ENCODE assay signal across 8 cellular contexts in the genomic region with DNA sequence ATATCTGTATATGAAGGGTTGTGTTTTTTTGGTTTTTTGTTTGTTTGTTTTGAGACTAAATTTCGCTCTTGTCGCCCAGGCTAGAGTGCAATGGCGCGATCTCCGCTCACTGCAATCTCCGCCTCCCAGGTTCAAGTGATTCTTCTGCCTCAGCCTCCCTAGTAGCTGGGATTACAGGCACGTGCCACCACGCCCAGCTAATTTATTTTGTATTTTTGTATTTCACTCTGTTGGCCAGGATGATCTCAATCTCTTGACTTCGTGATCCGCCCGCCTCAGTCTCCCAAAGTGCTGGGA. TPM values are rescaled to one million over a fixed set of nuclear protein-coding genes. Genes with fewer than 3 reads are reported as not detected.
A peak's percentile ranks its signal among the peaks of the same experiment; 100 is the strongest.
DNase-seq lines count a peak whose midpoint lies in the region; ATAC-seq, FAIRE-seq and TF ChIP-seq lines count a peak whose summit lies in the region.
"Not testable (repeated sequence)": the region's sequence is repeated elsewhere in the genome, so short reads cannot be mapped to it uniquely, and the experiment has no call there.

No MANE protein-coding gene starts in this region.

- not testable (repeated sequence) for ATAC-seq in activated naive CD8-positive, alpha-beta T cell treated with anti-CD3 and anti-CD28 coated beads, Interleukin-2, amount 10 ng/mL, durations not matched to agents 7 days and 5 days (ENCODE audit: low read depth)

- H3K27me3 ChIP-seq in Caco-2 (replicated peaks; ENCODE audit: control insufficient read depth, insufficient read depth, low read length); Loucy (ENCODE audit: insufficient read depth, low read length, poor library complexity, severe bottlenecking); endodermal cell (ENCODE audit: control insufficient read depth, insufficient read depth, low read length, poor library complexity, severe bottlenecking); keratinocyte (ENCODE audit: control insufficient read depth, extremely low read depth, insufficient read depth, low read length); transverse colon: not testable (repeated sequence)

- H3K27ac Mint-ChIP-seq in Caco-2 (ENCODE audit: unreplicated experiment): peak overlapping the region; percentile 90
- H3K27ac Mint-ChIP-seq in activated naive CD8-positive, alpha-beta T cell treated with anti-CD3 and anti-CD28 coated beads, Interleukin-2, amount 10 ng/mL, durations not matched to agents 7 days and 5 days: peak overlapping the region; percentile 96
- H3K27ac Mint-ChIP-seq in endodermal cell: not testable (repeated sequence)
- peak overlapping the region; percentile 99 for H3K27ac Mint-ChIP-seq in osteocyte (ENCODE audit: unreplicated experiment)

- POLR2A ChIA-PET in Caco-2 (lab: Charles Lee): not testable (repeated sequence)
- POLR2A ChIA-PET in activated naive CD8-positive, alpha-beta T cell treated with anti-CD3 and anti-CD28 coated beads, Interleukin-2, amount 10 ng/mL, durations not matched to agents 7 days and 5 days (lab: Charles Lee): interaction anchor here (0.7 to 4.6 kb wide), 3 partner anchors 45 to 713 kb away, joined by 3 to 41 read pairs (median 3); a partner anchor contains a TSS

- peak overlapping the region; percentile 79 for H3K4me2 ChIP-seq in Loucy (ENCODE audit: low read depth, low read length, poor library complexity, severe bottlenecking)
- H3K4me2 ChIP-seq in keratinocyte (ENCODE audit: control insufficient read depth, extremely low read depth, insufficient read depth, low read depth, low read length): peak overlapping the region; percentile 94

- not testable (repeated sequence) for H3K27me3 Mint-ChIP-seq in Caco-2 (ENCODE audit: insufficient read depth, unreplicated experiment); activated naive CD8-positive, alpha-beta T cell treated with anti-CD3 and anti-CD28 coated beads, Interleukin-2, amount 10 ng/mL, durations not matched to agents 7 days and 5 days; endodermal cell (ENCODE audit: insufficient read depth); osteocyte (ENCODE audit: unreplicated experiment)

- H3K9me3 ChIP-seq in Caco-2; Loucy (ENCODE audit: insufficient read depth, low read depth, low read length); endodermal cell (ENCODE audit: control insufficient read depth, low read length); keratinocyte (ENCODE audit: control insufficient read depth, low read depth, low read length); transverse colon: not testable (repeated sequence)

- H3K27ac ChIP-seq in VCaP (peak overlapping the region; percentile 90), transverse colon (peak overlapping the region; percentile 93 to 97 (median 96))
- H3K27ac ChIP-seq in endodermal cell (ENCODE audit: low read depth, low read length); keratinocyte (ENCODE audit: control insufficient read depth, insufficient read depth, low read length): not testable (repeated sequence)

- H3K4me3 Mint-ChIP-seq in Caco-2 (ENCODE audit: unreplicated experiment): peak overlapping the region; percentile 91
- peak overlapping the region; percentile 95 for H3K4me3 Mint-ChIP-seq in activated naive CD8-positive, alpha-beta T cell treated with anti-CD3 and anti-CD28 coated beads, Interleukin-2, amount 10 ng/mL, durations not matched to agents 7 days and 5 days
- H3K4me3 Mint-ChIP-seq in endodermal cell: peak overlapping the region; percentile 85
- H3K4me3 Mint-ChIP-seq in osteocyte (ENCODE audit: unreplicated experiment): peak overlapping the region; percentile 99

- H2AFZ ChIP-seq in Loucy (ENCODE audit: low read length): peak overlapping the region; percentile 90; the same call in 1 of the 2 replicates
- not testable (repeated sequence) for H2AFZ ChIP-seq in keratinocyte (ENCODE audit: control insufficient read depth, low read length)

- H3F3A ChIP-seq in Loucy (ENCODE audit: low read depth): not testable (repeated sequence)

- TF ChIP-seq CTCF in Caco-2 (IDR thresholded peaks at IDR 0.05; ENCODE audit: insufficient read depth in 1 of 2, low read depth in 1 of 2, low read length in 1 of 2, severe bottlenecking in 1 of 2, unreplicated experiment in 1 of 2); Loucy (conservative IDR thresholded peaks at IDR 0.05; ENCODE audit: low read length); VCaP (conservative IDR thresholded peaks at IDR 0.05); endodermal cell (conservative IDR thresholded peaks at IDR 0.05); keratinocyte (optimal IDR thresholded peaks at IDR 0.05 in 1 of 3, IDR thresholded peaks at IDR 0.05 in 1 of 3, conservative IDR thresholded peaks at IDR 0.05 in 1 of 3; ENCODE audit: extremely low read depth in 1 of 3, insufficient read depth in 2 of 3, low read length in 3 of 3); osteocyte (IDR thresholded peaks at IDR 0.05); transverse colon (IDR thresholded peaks at IDR 0.05): not testable (repeated sequence)

- H3K36me3 ChIP-seq in Caco-2 (ENCODE audit: control insufficient read depth, insufficient read depth, low read length); Loucy (ENCODE audit: insufficient read depth, low read length); keratinocyte (ENCODE audit: control insufficient read depth in 2 of 2, extremely low read depth in 1 of 2, insufficient read depth in 2 of 2, low read length in 2 of 2); transverse colon: not testable (repeated sequence)
- peaks cover 13% of the 10 kb centered on the region for H3K36me3 ChIP-seq in endodermal cell (ENCODE audit: control insufficient read depth, insufficient read depth, low read length)

- BruUV-seq in Caco-2 (replicated peaks; lab: Mats Ljungman, UMichigan): not testable (repeated sequence)

- WGBS in endodermal cell (ENCODE audit: insufficient coverage in 1 of 2, insufficient read length in 1 of 2), 2 experiments: 93 to 98% methylated on average over 10 to 11 of the region's 11 CpGs
- WGBS in transverse colon (ENCODE audit: low coverage in 1 of 2), 2 donors: 94 to 97% methylated on average over 7 to 11 of the region's 11 CpGs

- H3K4me1 Mint-ChIP-seq in Caco-2 (ENCODE audit: low read depth, unreplicated experiment): not testable (repeated sequence)
- peaks cover 31% of the 10 kb centered on the region for H3K4me1 Mint-ChIP-seq in activated naive CD8-positive, alpha-beta T cell treated with anti-CD3 and anti-CD28 coated beads, Interleukin-2, amount 10 ng/mL, durations not matched to agents 7 days and 5 days
- peaks cover 18% of the 10 kb centered on the region for H3K4me1 Mint-ChIP-seq in endodermal cell
- H3K4me1 Mint-ChIP-seq in osteocyte (ENCODE audit: unreplicated experiment): peaks cover 35% of the 10 kb centered on the region

- not testable (repeated sequence) for H3K4me1 ChIP-seq in Caco-2; endodermal cell (ENCODE audit: control insufficient read depth, insufficient read depth, low read length)
- H3K4me1 ChIP-seq in Loucy (ENCODE audit: insufficient read depth, low read length, poor library complexity, severe bottlenecking): peaks cover 23% of the 10 kb centered on the region
- H3K4me1 ChIP-seq in keratinocyte (ENCODE audit: control insufficient read depth, extremely low read depth, insufficient read depth, low read length): peaks cover 13% of the 10 kb centered on the region
- peaks cover 16 to 36% (median 30%) of the 10 kb centered on the region in 4 donors for H3K4me1 ChIP-seq in transverse colon

- intact Hi-C loops in Caco-2 (cut with micrococcal nuclease; ENCODE audit: unreplicated experiment); transverse colon (cut with DNase I; ENCODE audit: low total_unique reads): not testable (repeated sequence)

- not testable (repeated sequence) for TF ChIP-seq POLR2A in transverse colon (IDR thresholded peaks at IDR 0.05)

- CTCF ChIA-PET in Caco-2 (lab: Charles Lee): not testable (repeated sequence)

- peaks cover 48% of the 10 kb centered on the region for H3K79me2 ChIP-seq in Loucy (ENCODE audit: insufficient read depth, low read length)
- H3K79me2 ChIP-seq in keratinocyte (ENCODE audit: control insufficient read depth, insufficient read depth, low read length): peaks cover 34% of the 10 kb centered on the region

- not testable (repeated sequence) for DNase-seq in Caco-2; activated naive CD8-positive, alpha-beta T cell treated with anti-CD3 and anti-CD28 coated beads, Interleukin-2, amount 10 ng/mL, durations not matched to agents 7 days and 5 days; endodermal cell; keratinocyte (ENCODE audit: low read depth, low spot score); osteocyte (ENCODE audit: extremely low spot score, unreplicated experiment); transverse colon

- in situ Hi-C loops in transverse colon (cut with MboI; ENCODE audit: low pct_ligation_motif_present in 1 of 4, low pct_unique_long_range_greater_than_20kb in 1 of 4, low sequenced_read_pairs in 3 of 4): not testable (repeated sequence)

- peaks cover 31% of the 10 kb centered on the region for H4K20me1 ChIP-seq in Loucy (ENCODE audit: insufficient read depth, low read length, poor library complexity, severe bottlenecking)
- H4K20me1 ChIP-seq in keratinocyte (ENCODE audit: control insufficient read depth, extremely low read depth, insufficient read depth, low read length): not testable (repeated sequence)

- FAIRE-seq in keratinocyte (lab: Jason Lieb, UNC): not testable (repeated sequence)

- dilution Hi-C loops in keratinocyte (cut with MboI; ENCODE audit: extremely low pct_ligation_motif_present, low sequenced_read_pairs): not testable (repeated sequence)

- H3K9me2 ChIP-seq in Loucy (replicated peaks; ENCODE audit: low read depth, low read length): not testable (repeated sequence)

- H3K9ac ChIP-seq in Loucy (ENCODE audit: low read depth, low read length, poor library complexity, severe bottlenecking): peak overlapping the region; percentile 93
- not testable (repeated sequence) for H3K9ac ChIP-seq in endodermal cell (ENCODE audit: extremely low read depth, low read length, poor library complexity, severe bottlenecking)
- peak overlapping the region; percentile 91 for H3K9ac ChIP-seq in keratinocyte (ENCODE audit: control insufficient read depth, extremely low read depth, insufficient read depth, low read length)

- H3K36me3 Mint-ChIP-seq in Caco-2 (ENCODE audit: insufficient read depth, unreplicated experiment): peaks cover 27% of the 10 kb centered on the region
- peaks cover 16% of the 10 kb centered on the region for H3K36me3 Mint-ChIP-seq in activated naive CD8-positive, alpha-beta T cell treated with anti-CD3 and anti-CD28 coated beads, Interleukin-2, amount 10 ng/mL, durations not matched to agents 7 days and 5 days
- H3K36me3 Mint-ChIP-seq in endodermal cell (ENCODE audit: low read depth): peaks cover 16% of the 10 kb centered on the region
- not testable (repeated sequence) for H3K36me3 Mint-ChIP-seq in osteocyte (ENCODE audit: unreplicated experiment)

- H3K4me3 ChIP-seq in Caco-2 (ENCODE audit: low read depth, low read length) (peak overlapping the region; percentile 50), Loucy (ENCODE audit: low read length, poor library complexity, severe bottlenecking) (peak overlapping the region; percentile 90), endodermal cell (ENCODE audit: low read length) (peak overlapping the region; percentile 92), keratinocyte (ENCODE audit: control insufficient read depth in 2 of 3, extremely low read depth in 1 of 3, insufficient read depth in 2 of 3, low read depth in 1 of 3, low read length in 3 of 3) (peak overlapping the region in 1 of 3 experiments; percentile 96), transverse colon (peak overlapping the region in 3 of 4 donors; percentile 82 to 92 (median 87))

- not testable (repeated sequence) for TF ChIP-seq EP300 in transverse colon (IDR thresholded peaks at IDR 0.05; ENCODE audit: low read depth)

- H3K9me1 ChIP-seq in keratinocyte (ENCODE audit: control insufficient read depth, extremely low read depth, insufficient read depth, low read length): not testable (repeated sequence)

- not testable (repeated sequence) for H3K9me3 Mint-ChIP-seq in Caco-2 (ENCODE audit: unreplicated experiment); activated naive CD8-positive, alpha-beta T cell treated with anti-CD3 and anti-CD28 coated beads, Interleukin-2, amount 10 ng/mL, durations not matched to agents 7 days and 5 days; endodermal cell; osteocyte (ENCODE audit: unreplicated experiment)

RNA-seq across cellular contexts. Expression of a gene that starts 1.4 kb away (rescaled TPM):
- total RNA-seq in Caco-2 (2022) (64.0 and 65.8 TPM in 2 replicates), endodermal cell (10 to 100 TPM; 78.3 to 93.9 TPM), osteocyte (38.3 and 40.5 TPM in 2 replicates), transverse colon (10 to 100 TPM; 29.4 to 92.1 (median 54.2) TPM)
- 10 to 100 TPM; 55.9 to 56.5 TPM for total RNA-seq in activated naive CD8-positive, alpha-beta T cell treated with anti-CD3 and anti-CD28 coated beads, Interleukin-2, amount 10 ng/mL, durations not matched to agents 7 days and 5 days
- 81.8 TPM for polyA plus RNA-seq in endodermal cell (2013, experiment 1 of 2)
- polyA plus RNA-seq in endodermal cell (2013, experiment 2 of 2): 76.3 TPM
- 11.3 to 27.3 TPM (median 17.3 TPM) in 3 replicates for polyA plus RNA-seq in keratinocyte
- polyA plus RNA-seq in keratinocyte (2011; ENCODE audit: low read depth): 71.0 TPM
- polyA plus RNA-seq in keratinocyte (2011; cell fraction: cytosol; rRNA removed): 3.9 and 7.7 TPM in 2 replicates
- polyA plus RNA-seq in keratinocyte (2011; cell fraction: nucleus; rRNA removed): 39.1 and 57.1 TPM in 2 replicates
- 10.4 and 16.6 TPM in 2 replicates for polyA plus RNA-seq in keratinocyte (2012; ENCODE audit: low replicate concordance)
- polyA minus RNA-seq in keratinocyte: 4.4 to 21.1 TPM (median 6.4 TPM) in 3 replicates
- polyA minus RNA-seq in keratinocyte (2011; cell fraction: cytosol; rRNA and poly(A)+ RNA removed): 4.0 TPM
- 17.4 and 34.0 TPM in 2 replicates for polyA minus RNA-seq in keratinocyte (2011; cell fraction: nucleus; rRNA and poly(A)+ RNA removed)

RNA-seq across cellular contexts. Expression of a gene that starts 45.2 kb away (rescaled TPM):
- 8.3 and 11.5 TPM in 2 replicates for total RNA-seq in Caco-2 (2022)
- 10 to 100 TPM; 17.9 to 20.4 TPM for total RNA-seq in activated naive CD8-positive, alpha-beta T cell treated with anti-CD3 and anti-CD28 coated beads, Interleukin-2, amount 10 ng/mL, durations not matched to agents 7 days and 5 days
- 10 to 100 TPM in 1 of 2 donors, 1 to 10 TPM in 1; 6.0 to 12.2 TPM for total RNA-seq in endodermal cell
- 9.3 TPM for polyA plus RNA-seq in endodermal cell (2013, experiment 1 of 2)
- polyA plus RNA-seq in endodermal cell (2013, experiment 2 of 2): 12.0 TPM
- polyA plus RNA-seq in keratinocyte: 2.3 to 4.9 TPM (median 3.6 TPM) in 3 replicates
- 6.5 TPM for polyA plus RNA-seq in keratinocyte (2011; ENCODE audit: low read depth)
- polyA plus RNA-seq in keratinocyte (2011; cell fraction: cytosol; rRNA removed): 3.4 and 4.9 TPM in 2 replicates
- polyA plus RNA-seq in keratinocyte (2011; cell fraction: nucleus; rRNA removed): 10.1 and 12.7 TPM in 2 replicates
- polyA plus RNA-seq in keratinocyte (2012; ENCODE audit: low replicate concordance): 3.5 and 3.6 TPM in 2 replicates
- 1.4 to 12.1 TPM (median 7.1 TPM) in 3 replicates for polyA minus RNA-seq in keratinocyte
- 2.3 TPM for polyA minus RNA-seq in keratinocyte (2011; cell fraction: cytosol; rRNA and poly(A)+ RNA removed)
- polyA minus RNA-seq in keratinocyte (2011; cell fraction: nucleus; rRNA and poly(A)+ RNA removed): 6.8 and 13.9 TPM in 2 replicates
- 11.0 and 15.5 TPM in 2 replicates for total RNA-seq in osteocyte
- 10 to 100 TPM in 3 of 4 donors, 1 to 10 TPM in 1; 9.8 to 18.0 (median 15.9) TPM for total RNA-seq in transverse colon
